9 cellular contexts compared by ENCODE assay signal in genomic region chr9:6788175-6789016, GRCh38. TPM values are rescaled to one million over a fixed set of nuclear protein-coding genes. Genes with fewer than 3 reads are reported as not detected.
DNase-seq lines count a peak whose midpoint lies in the region; ATAC-seq and TF ChIP-seq lines count a peak whose summit lies in the region.
"Had no signal": no experiment of that assay in that cellular context is flagged by ENCODE, and none has a peak within 500 bp of the region (broad histone marks: within the 10 kb centered on the region; RNA-seq: fewer than 3 reads in every experiment).

No MANE protein-coding gene starts in this region.

- no peak overlapping the region for H3K4me2 ChIP-seq in PC-9

- no peaks in the 10 kb centered on the region for H3K9me3 Mint-ChIP-seq in nephron progenitor cell

- no peak overlapping the region for H3K27ac ChIP-seq in PC-9
- H3K27ac ChIP-seq: coronary artery had no signal

- no peaks in the 10 kb centered on the region for H3K27me3 ChIP-seq in PC-9 (ENCODE audit: insufficient read depth, low read depth)

- peak overlapping the region; percentile 1 for H3K27ac Mint-ChIP-seq in nephron progenitor cell

- POLR2A ChIA-PET in PC-9 (lab: Charles Lee; ENCODE audit: unreplicated experiment): no interaction called here

- H3K27me3 Mint-ChIP-seq in nephron progenitor cell (ENCODE audit: low read depth, poor library complexity): no peaks in the 10 kb centered on the region

- H3K9me3 ChIP-seq in PC-9 (ENCODE audit: insufficient read depth, low read depth): no peaks in the 10 kb centered on the region

- no peaks in the 10 kb centered on the region for H3K36me3 ChIP-seq in PC-9 (ENCODE audit: low read depth)

- no peak overlapping the region for H3K4me3 Mint-ChIP-seq in nephron progenitor cell

- intact Hi-C loops in PC-9 (cut with micrococcal nuclease; ENCODE audit: unreplicated experiment): no loop called here

- no peak for ATAC-seq in HG02642 (IDR thresholded peaks at IDR 0.05; ENCODE audit: poor library complexity, unreplicated experiment)
- no peak for ATAC-seq in GM21723 (IDR thresholded peaks at IDR 0.05; ENCODE audit: unreplicated experiment)

- H3F3A ChIP-seq in PC-9 (ENCODE audit: insufficient read depth, low read depth): no peaks in the 10 kb centered on the region

- peak; percentile 64 for DNase-seq in COLO829 (ENCODE audit: low spot score)
- DNase-seq in RKO (ENCODE audit: low spot score): peak; percentile 62
- DNase-seq in fibroblast of pulmonary artery (ENCODE audit: low read depth): peak; percentile 57
- DNase-seq in nephron progenitor cell: no peak
- no peak for DNase-seq in PC-9
- DNase-seq in activated effector memory CD4-positive, alpha-beta T cell treated with anti-CD3 and anti-CD28 coated beads, Interleukin-2, amount 50 U/mL, for 16 hours: no peak

- BruUV-seq in PC-9 (replicated peaks; lab: Mats Ljungman, UMichigan): no TSS peak

- no peaks in the 10 kb centered on the region for H3K4me1 ChIP-seq in PC-9 (replicated peaks; ENCODE audit: insufficient read depth)

- H3K36me3 Mint-ChIP-seq in nephron progenitor cell (ENCODE audit: low read depth): peaks cover 6% of the 10 kb centered on the region

- no peaks in the 10 kb centered on the region for H3K9me2 ChIP-seq in PC-9 (ENCODE audit: insufficient read depth)

- peaks cover 16% of the 10 kb centered on the region for H3K4me1 Mint-ChIP-seq in nephron progenitor cell

- no peak overlapping the region for H2AFZ ChIP-seq in PC-9

- no peak for TF ChIP-seq CTCF in fibroblast of pulmonary artery (IDR thresholded peaks at IDR 0.05; ENCODE audit: low read length, missing control alignments)
- no peak for TF ChIP-seq CTCF in nephron progenitor cell (IDR thresholded peaks at IDR 0.05)
- TF ChIP-seq CTCF in PC-9 (conservative IDR thresholded peaks at IDR 0.05): no peak

- CTCF ChIA-PET in PC-9 (lab: Charles Lee): no interaction called here

- 0 out of 2 replicates have a peak, but pooled peaks cover 5% of the 10 kb centered on the region for H3K79me2 ChIP-seq in PC-9 (ENCODE audit: low read depth)

- H3K4me3 ChIP-seq in fibroblast of pulmonary artery (replicated peaks; ENCODE audit: low read depth, low read length) (peak overlapping the region; percentile 24), PC-9 (no peak overlapping the region)
- H3K4me3 ChIP-seq: coronary artery had no signal

- H4K20me1 ChIP-seq in PC-9 (ENCODE audit: insufficient read depth): peaks cover 6% of the 10 kb centered on the region; the same call in 1 of the 2 replicates

RNA-seq across cellular contexts. Expression of gene KDM4C, which starts 30.6 kb away (rescaled TPM):
- total RNA-seq in PC-9 (2021): 11.6 and 12.9 TPM in 2 replicates

Comparison
In these comparisons a context has a peak if more than half of its experiments do, and no peak if none do; other contexts are left out.
1. DNase-seq: peak in COLO829 (single experiment), RKO (single experiment) and fibroblast of pulmonary artery (single experiment); none in nephron progenitor cell (single experiment), PC-9 (0 of 2) and activated effector memory CD4-positive, alpha-beta T cell treated with anti-CD3 and anti-CD28 coated beads, Interleukin-2, amount 50 U/mL, for 16 hours (single experiment).